In genomic region chr21:44496900-44497550, GRCh38 we compare ENCODE assay signal across 14 cellular contexts. TPM values are rescaled to one million over a fixed set of nuclear protein-coding genes. Genes with fewer than 3 reads are reported as not detected.
DNase-seq lines count a peak whose midpoint lies in the region; ATAC-seq and TF ChIP-seq lines count a peak whose summit lies in the region.
"Had no signal": no experiment of that assay in that cellular context is flagged by ENCODE, and none has a peak within 500 bp of the region (broad histone marks: within the 10 kb centered on the region; RNA-seq: fewer than 3 reads in every experiment).

No MANE protein-coding gene starts in this region.

- POLR2A ChIA-PET in activated CD8-positive, alpha-beta T cell treated with anti-CD3 and anti-CD28 coated beads for 36 hours (lab: Charles Lee), result no interaction called here

- CTCF ChIA-PET in activated CD8-positive, alpha-beta T cell treated with anti-CD3 and anti-CD28 coated beads for 36 hours (lab: Charles Lee), result interaction anchor here (1.5 kb wide), 1 partner anchor 14 kb away, joined by 4 read pairs; no protein-coding TSS in a partner anchor

- DNase-seq in DMS79 (lab: John Stamatoyannopoulos, UW) (peak; percentile 75), NCI-H2029 treated with DMSO at 0.1 percent for 48 hours (lab: John Stamatoyannopoulos, UW) (peak; percentile 74), retina (peak; percentile 68), NCI-H2171 treated with DMSO at 0.1 percent for 48 hours (lab: John Stamatoyannopoulos, UW) (no peak)
- no peak for DNase-seq in activated CD8-positive, alpha-beta T cell treated with anti-CD3 and anti-CD28 coated beads for 36 hours
- no peak for DNase-seq in effector memory CD8-positive, alpha-beta T cell
- no peak for DNase-seq in activated T-helper 2 cell treated with anti-CD3 and anti-CD28 coated beads, Interferon-gamma antibody, Interleukin-2, Interleukin-4, amounts not matched to agents 10 μg/mL and 5 μg/mL and 100 μg/mL, durations not matched to agents 14 hours and 24 hours and 36 hours (ENCODE audit: low spot score)
- DNase-seq: IMR-90; stimulated activated CD4-positive, alpha-beta T cell treated with anti-CD3 and anti-CD28 coated beads, Interleukin-2, amount 100 ng/mL, for 48 hours; uterus had no signal

- peaks cover 6% of the 10 kb centered on the region for H3K27me3 Mint-ChIP-seq in activated CD8-positive, alpha-beta T cell treated with anti-CD3 and anti-CD28 coated beads for 36 hours
- H3K27me3 Mint-ChIP-seq in effector memory CD8-positive, alpha-beta T cell, result peaks cover 44 to 65% of the 10 kb centered on the region in 2 donors
- peaks cover 3% of the 10 kb centered on the region for H3K27me3 Mint-ChIP-seq in activated T-helper 2 cell treated with anti-CD3 and anti-CD28 coated beads, Interferon-gamma antibody, Interleukin-2, Interleukin-4, amounts not matched to agents 10 μg/mL and 5 μg/mL and 100 μg/mL, durations not matched to agents 14 hours and 24 hours and 36 hours (ENCODE audit: low read depth)

- no peaks in the 10 kb centered on the region for H3K27me3 ChIP-seq in endocrine pancreas (ENCODE audit: control insufficient read depth, insufficient read depth, low read length)
- H3K27me3 ChIP-seq: uterus had no signal

- no peak overlapping the region for H3K27ac Mint-ChIP-seq in activated CD8-positive, alpha-beta T cell treated with anti-CD3 and anti-CD28 coated beads for 36 hours
- peak overlapping the region in 1 of 2 donors; percentile 62 for H3K27ac Mint-ChIP-seq in effector memory CD8-positive, alpha-beta T cell
- H3K27ac Mint-ChIP-seq in activated T-helper 2 cell treated with anti-CD3 and anti-CD28 coated beads, Interferon-gamma antibody, Interleukin-2, Interleukin-4, amounts not matched to agents 10 μg/mL and 5 μg/mL and 100 μg/mL, durations not matched to agents 14 hours and 24 hours and 36 hours, result no peak overlapping the region

- H3K4me3 ChIP-seq in endocrine pancreas (ENCODE audit: control insufficient read depth, insufficient read depth, low read length), result peak overlapping the region; percentile 24
- H3K4me3 ChIP-seq: SK-N-MC, uterus had no signal

- no peaks in the 10 kb centered on the region for H3K9me3 ChIP-seq in endocrine pancreas (ENCODE audit: control insufficient read depth, low read length)
- H3K9me3 ChIP-seq: uterus had no signal

- no peak overlapping the region for H3K4me3 Mint-ChIP-seq in activated CD8-positive, alpha-beta T cell treated with anti-CD3 and anti-CD28 coated beads for 36 hours
- H3K4me3 Mint-ChIP-seq in effector memory CD8-positive, alpha-beta T cell, result no peak overlapping the region
- no peak overlapping the region for H3K4me3 Mint-ChIP-seq in activated T-helper 2 cell treated with anti-CD3 and anti-CD28 coated beads, Interferon-gamma antibody, Interleukin-2, Interleukin-4, amounts not matched to agents 10 μg/mL and 5 μg/mL and 100 μg/mL, durations not matched to agents 14 hours and 24 hours and 36 hours (ENCODE audit: low read depth)

- no peak for TF ChIP-seq CTCF in activated CD8-positive, alpha-beta T cell treated with anti-CD3 and anti-CD28 coated beads for 36 hours (IDR thresholded peaks at IDR 0.05)

- intact Hi-C loops in activated CD8-positive, alpha-beta T cell treated with anti-CD3 and anti-CD28 coated beads for 36 hours (cut with micrococcal nuclease), result no loop called here
- intact Hi-C loops in activated T-helper 2 cell treated with anti-CD3 and anti-CD28 coated beads, Interferon-gamma antibody, Interleukin-2, Interleukin-4, amounts not matched to agents 10 μg/mL and 5 μg/mL and 100 μg/mL, durations not matched to agents 14 hours and 24 hours and 36 hours (cut with micrococcal nuclease), result no loop called here

- no peaks in the 10 kb centered on the region for H3K4me1 ChIP-seq in endocrine pancreas (ENCODE audit: control insufficient read depth, insufficient read depth, low read length)
- H3K4me1 ChIP-seq: uterus had no signal

- H3K4me1 Mint-ChIP-seq in activated CD8-positive, alpha-beta T cell treated with anti-CD3 and anti-CD28 coated beads for 36 hours (ENCODE audit: low read depth), result no peaks in the 10 kb centered on the region
- H3K4me1 Mint-ChIP-seq in effector memory CD8-positive, alpha-beta T cell (ENCODE audit: low read depth in 2 of 2), result no peaks in the 10 kb centered on the region
- no peaks in the 10 kb centered on the region for H3K4me1 Mint-ChIP-seq in activated T-helper 2 cell treated with anti-CD3 and anti-CD28 coated beads, Interferon-gamma antibody, Interleukin-2, Interleukin-4, amounts not matched to agents 10 μg/mL and 5 μg/mL and 100 μg/mL, durations not matched to agents 14 hours and 24 hours and 36 hours (ENCODE audit: low read depth)

- H3K36me3 Mint-ChIP-seq in activated CD8-positive, alpha-beta T cell treated with anti-CD3 and anti-CD28 coated beads for 36 hours (ENCODE audit: low read depth), result no peaks in the 10 kb centered on the region
- H3K36me3 Mint-ChIP-seq in effector memory CD8-positive, alpha-beta T cell (ENCODE audit: insufficient read depth), result no peaks in the 10 kb centered on the region
- H3K36me3 Mint-ChIP-seq in activated T-helper 2 cell treated with anti-CD3 and anti-CD28 coated beads, Interferon-gamma antibody, Interleukin-2, Interleukin-4, amounts not matched to agents 10 μg/mL and 5 μg/mL and 100 μg/mL, durations not matched to agents 14 hours and 24 hours and 36 hours (ENCODE audit: low read depth), result no peaks in the 10 kb centered on the region

- H3K9ac ChIP-seq in endocrine pancreas (ENCODE audit: control insufficient read depth, insufficient read depth, low read length), result no peak overlapping the region

- H3K9me3 Mint-ChIP-seq in activated CD8-positive, alpha-beta T cell treated with anti-CD3 and anti-CD28 coated beads for 36 hours, result peaks cover 15% of the 10 kb centered on the region
- peaks cover 1 to 9% of the 10 kb centered on the region in 2 donors for H3K9me3 Mint-ChIP-seq in effector memory CD8-positive, alpha-beta T cell
- H3K9me3 Mint-ChIP-seq in activated T-helper 2 cell treated with anti-CD3 and anti-CD28 coated beads, Interferon-gamma antibody, Interleukin-2, Interleukin-4, amounts not matched to agents 10 μg/mL and 5 μg/mL and 100 μg/mL, durations not matched to agents 14 hours and 24 hours and 36 hours, result peaks cover 14% of the 10 kb centered on the region

- H3K36me3 ChIP-seq in endocrine pancreas (ENCODE audit: control insufficient read depth, insufficient read depth, low read length), result no peaks in the 10 kb centered on the region
- H3K36me3 ChIP-seq: uterus had no signal

- no peak for ATAC-seq in activated CD8-positive, alpha-beta T cell treated with anti-CD3 and anti-CD28 coated beads for 36 hours
- ATAC-seq in effector memory CD8-positive, alpha-beta T cell (replicated peaks), result no peak

RNA-seq across cellular contexts. Expression of gene LRRC3, which starts 41.7 kb away (rescaled TPM):
- total RNA-seq in activated CD8-positive, alpha-beta T cell treated with anti-CD3 and anti-CD28 coated beads for 36 hours, result 1 to 10 TPM; 1.8 to 1.9 TPM
- total RNA-seq in activated T-helper 2 cell treated with anti-CD3 and anti-CD28 coated beads, Interferon-gamma antibody, Interleukin-2, Interleukin-4, amounts not matched to agents 10 μg/mL and 5 μg/mL and 100 μg/mL, durations not matched to agents 14 hours and 24 hours and 36 hours, result 2.2 and 2.3 TPM in 2 replicates

RNA-seq across cellular contexts. Expression of gene KRTAP10-1, which starts 43.0 kb away (rescaled TPM):
- total RNA-seq in activated CD8-positive, alpha-beta T cell treated with anti-CD3 and anti-CD28 coated beads for 36 hours, result not detected
- not detected in 2 replicates for total RNA-seq in activated T-helper 2 cell treated with anti-CD3 and anti-CD28 coated beads, Interferon-gamma antibody, Interleukin-2, Interleukin-4, amounts not matched to agents 10 μg/mL and 5 μg/mL and 100 μg/mL, durations not matched to agents 14 hours and 24 hours and 36 hours
- total RNA-seq: bronchial epithelial cell, endothelial cell of umbilical vein, IMR-90, uterus had no signal

RNA-seq across cellular contexts. Expression of gene KRTAP10-2, which starts 54.3 kb away (rescaled TPM):
- total RNA-seq in activated CD8-positive, alpha-beta T cell treated with anti-CD3 and anti-CD28 coated beads for 36 hours, result not detected
- not detected in 2 replicates for total RNA-seq in activated T-helper 2 cell treated with anti-CD3 and anti-CD28 coated beads, Interferon-gamma antibody, Interleukin-2, Interleukin-4, amounts not matched to agents 10 μg/mL and 5 μg/mL and 100 μg/mL, durations not matched to agents 14 hours and 24 hours and 36 hours
- total RNA-seq: bronchial epithelial cell, endothelial cell of umbilical vein, IMR-90, uterus had no signal

Comparison
In these comparisons a context has a peak if more than half of its experiments do, and no peak if none do; other contexts are left out.
1. DNase-seq: peak in DMS79 (single experiment), NCI-H2029 treated with DMSO at 0.1 percent for 48 hours (single experiment) and retina (single experiment); none in NCI-H2171 treated with DMSO at 0.1 percent for 48 hours (single experiment), activated CD8-positive, alpha-beta T cell treated with anti-CD3 and anti-CD28 coated beads for 36 hours (single experiment), effector memory CD8-positive, alpha-beta T cell (0 of 3) and activated T-helper 2 cell treated with anti-CD3 and anti-CD28 coated beads, Interferon-gamma antibody, Interleukin-2, Interleukin-4, amounts not matched to agents 10 μg/mL and 5 μg/mL and 100 μg/mL, durations not matched to agents 14 hours and 24 hours and 36 hours (single experiment).